ENCODE assay signal across 8 cellular contexts in the genomic region with DNA sequence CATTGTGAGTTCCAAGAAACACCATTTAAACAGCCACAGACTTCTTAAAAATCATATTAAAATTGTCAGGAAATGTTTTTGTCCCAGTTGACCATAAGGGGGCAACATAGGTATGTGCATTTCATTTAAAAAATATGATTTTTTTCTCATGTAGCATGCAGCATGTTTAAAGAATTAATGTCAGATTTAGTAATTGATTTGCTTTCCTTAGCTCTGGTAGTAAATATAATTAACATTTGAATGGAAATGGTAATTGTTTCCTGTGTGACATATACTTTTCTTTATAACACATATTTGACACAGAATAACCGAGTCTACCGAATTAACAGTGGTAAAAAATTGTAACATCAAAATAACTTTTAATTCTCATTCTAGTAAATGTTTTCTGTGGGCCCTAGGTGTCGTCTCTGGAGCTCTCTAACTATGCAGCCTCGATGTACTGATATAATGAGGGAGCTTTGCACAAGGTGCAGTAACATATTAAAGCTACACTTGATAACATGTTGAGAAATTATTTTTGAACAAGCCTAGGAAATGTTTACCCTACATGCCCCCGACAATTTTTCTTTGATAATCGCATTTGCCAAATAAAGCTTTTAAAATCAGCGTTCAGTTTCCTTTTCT. TPM values are rescaled to one million over a fixed set of nuclear protein-coding genes. Genes with fewer than 3 reads are reported as not detected.
A peak's percentile ranks its signal among the peaks of the same experiment; 100 is the strongest.
DNase-seq lines count a peak whose midpoint lies in the region; ATAC-seq and TF ChIP-seq lines count a peak whose summit lies in the region.

No MANE protein-coding gene starts in this region.

- no peak for ATAC-seq in activated T-cell treated with anti-CD3 and anti-CD28 coated beads, Interleukin-2, amount 50 U/mL, for 72 hours (replicated peaks in 1 of 2)
- ATAC-seq in activated T-cell treated with anti-CD3 and anti-CD28 coated beads, Interleukin-2, amount 50 U/mL, for 4 hours = no peak
- peak; percentile 38 to 41 for ATAC-seq in left cardiac atrium
- ATAC-seq in GM19328 (IDR thresholded peaks at IDR 0.05; ENCODE audit: unreplicated experiment) = no peak
- no peak for ATAC-seq in HG03045 (IDR thresholded peaks at IDR 0.05; ENCODE audit: unreplicated experiment)

- H3K4me3 Mint-ChIP-seq in activated T-cell treated with anti-CD3 and anti-CD28 coated beads, Interleukin-2, amount 50 U/mL, for 72 hours = no peak overlapping the region
- H3K4me3 Mint-ChIP-seq in activated T-cell treated with anti-CD3 and anti-CD28 coated beads, Interleukin-2, amount 50 U/mL, for 4 hours = no peak overlapping the region

- peaks cover 0 to 22% (median 8%) of the 10 kb centered on the region in 4 donors for H3K4me1 ChIP-seq in tibial artery

- H3K36me3 ChIP-seq in SK-N-MC (ENCODE audit: insufficient read depth, low read length) = peaks cover 3% of the 10 kb centered on the region; the same call in 1 of the 2 replicates
- peaks cover 13 to 17% (median 13%) of the 10 kb centered on the region in 3 donors for H3K36me3 ChIP-seq in tibial artery

- H3K4me3 ChIP-seq in SK-N-MC = peak overlapping the region; percentile 44
- no peak overlapping the region for H3K4me3 ChIP-seq in tibial artery

- H3K4me1 Mint-ChIP-seq in activated T-cell treated with anti-CD3 and anti-CD28 coated beads, Interleukin-2, amount 50 U/mL, for 72 hours (ENCODE audit: low read depth) = peaks cover 76% of the 10 kb centered on the region
- peaks cover 50% of the 10 kb centered on the region for H3K4me1 Mint-ChIP-seq in activated T-cell treated with anti-CD3 and anti-CD28 coated beads, Interleukin-2, amount 50 U/mL, for 4 hours (ENCODE audit: low read depth)

- H3K9me3 Mint-ChIP-seq in activated T-cell treated with anti-CD3 and anti-CD28 coated beads, Interleukin-2, amount 50 U/mL, for 72 hours = no peaks in the 10 kb centered on the region
- no peaks in the 10 kb centered on the region for H3K9me3 Mint-ChIP-seq in activated T-cell treated with anti-CD3 and anti-CD28 coated beads, Interleukin-2, amount 50 U/mL, for 4 hours

- H3K27me3 Mint-ChIP-seq in activated T-cell treated with anti-CD3 and anti-CD28 coated beads, Interleukin-2, amount 50 U/mL, for 72 hours (ENCODE audit: low read depth) = no peaks in the 10 kb centered on the region
- no peaks in the 10 kb centered on the region for H3K27me3 Mint-ChIP-seq in activated T-cell treated with anti-CD3 and anti-CD28 coated beads, Interleukin-2, amount 50 U/mL, for 4 hours (ENCODE audit: low read depth)

- intact Hi-C loops in left cardiac atrium (cut with DNase I) = loop anchor here in 1 of 2 donors (5.0 kb wide), 2 partner anchors 38 to 393 kb away; no protein-coding TSS in a partner anchor
- intact Hi-C loops in tibial artery (cut with DNase I; ENCODE audit: low total_unique reads) = no loop called here

- H3K27ac ChIP-seq in SK-N-MC = peak overlapping the region; percentile 70
- H3K27ac ChIP-seq in tibial artery = no peak overlapping the region

- DNase-seq in activated T-cell treated with anti-CD3 and anti-CD28 coated beads, Interleukin-2, amount 50 U/mL, for 72 hours = no peak
- no peak for DNase-seq in activated T-cell treated with anti-CD3 and anti-CD28 coated beads, Interleukin-2, amount 50 U/mL, for 4 hours
- DNase-seq in SK-N-MC (ENCODE audit: low read depth, low spot score) (peak; percentile 61), left cardiac atrium (no peak), tibial artery (no peak), DMS153 treated with DMSO at 0.1 percent for 48 hours (lab: John Stamatoyannopoulos, UW; ENCODE audit: unreplicated experiment) (no peak)

- no peaks in the 10 kb centered on the region for H3K9me3 ChIP-seq in SK-N-MC (ENCODE audit: low read depth, low read length)
- H3K9me3 ChIP-seq in tibial artery = no peaks in the 10 kb centered on the region

- H3K27ac Mint-ChIP-seq in activated T-cell treated with anti-CD3 and anti-CD28 coated beads, Interleukin-2, amount 50 U/mL, for 72 hours = peak overlapping the region; percentile 1

- peak; percentile 60 to 76 for TF ChIP-seq CTCF in tibial artery (IDR thresholded peaks at IDR 0.05)

- H3K27me3 ChIP-seq in tibial artery = no peaks in the 10 kb centered on the region

- peaks cover 3% of the 10 kb centered on the region in 2 donors for H3K36me3 Mint-ChIP-seq in activated T-cell treated with anti-CD3 and anti-CD28 coated beads, Interleukin-2, amount 50 U/mL, for 72 hours (ENCODE audit: insufficient read depth in 2 of 2)
- H3K36me3 Mint-ChIP-seq in activated T-cell treated with anti-CD3 and anti-CD28 coated beads, Interleukin-2, amount 50 U/mL, for 4 hours (ENCODE audit: insufficient read depth) = peaks cover 10% of the 10 kb centered on the region

- peak overlapping the region; percentile 35 for H3K9ac ChIP-seq in SK-N-MC (ENCODE audit: insufficient read length)

RNA-seq across cellular contexts. Expression of a gene that starts 34.9 kb away (rescaled TPM):
- total RNA-seq in activated T-cell treated with anti-CD3 and anti-CD28 coated beads, Interleukin-2, amount 50 U/mL, for 72 hours = 10 to 100 TPM; 22.7 to 25.0 TPM
- total RNA-seq in activated T-cell treated with anti-CD3 and anti-CD28 coated beads, Interleukin-2, amount 50 U/mL, for 4 hours = 10 to 100 TPM; 13.8 to 14.1 (median 13.8) TPM
- total RNA-seq in left cardiac atrium = 10 to 100 TPM; 34.2 to 35.1 TPM

RNA-seq across cellular contexts. Expression of a gene that starts 35.4 kb away (rescaled TPM):
- total RNA-seq in activated T-cell treated with anti-CD3 and anti-CD28 coated beads, Interleukin-2, amount 50 U/mL, for 72 hours = 100 to 1,000 TPM; 116 to 208 TPM
- 10 to 100 TPM; 54.9 to 93.3 (median 88.8) TPM for total RNA-seq in activated T-cell treated with anti-CD3 and anti-CD28 coated beads, Interleukin-2, amount 50 U/mL, for 4 hours
- 10 to 100 TPM; 34.9 to 39.7 TPM for total RNA-seq in left cardiac atrium

Comparison
In these comparisons a context has a peak if more than half of its experiments do, and no peak if none do; other contexts are left out.
1. ATAC-seq: peak in left cardiac atrium (2 of 2); none in activated T-cell treated with anti-CD3 and anti-CD28 coated beads, Interleukin-2, amount 50 U/mL, for 72 hours (0 of 2), activated T-cell treated with anti-CD3 and anti-CD28 coated beads, Interleukin-2, amount 50 U/mL, for 4 hours (0 of 2), GM19328 (single experiment) and HG03045 (single experiment).